8 cellular contexts compared by ENCODE assay signal in genomic region chr17:14297161-14297851, GRCh38. TPM values are rescaled to one million over a fixed set of nuclear protein-coding genes. Genes with fewer than 3 reads are reported as not detected.
DNase-seq lines count a peak whose midpoint lies in the region; ATAC-seq, FAIRE-seq and TF ChIP-seq lines count a peak whose summit lies in the region.

No MANE protein-coding gene starts in this region.

- no peaks in the 10 kb centered on the region for H3K9me3 Mint-ChIP-seq in Calu3 (ENCODE audit: low read depth, unreplicated experiment)

- peak overlapping the region; percentile 97 for H3K4me2 ChIP-seq in HepG2 (ENCODE audit: low read depth, low read length)

- peaks cover 14% of the 10 kb centered on the region for H3K36me3 Mint-ChIP-seq in Calu3 (ENCODE audit: insufficient read depth, unreplicated experiment)

- H3K27me3 ChIP-seq in brain microvascular endothelial cell (replicated peaks) (peaks cover 8% of the 10 kb centered on the region), HepG2 (ENCODE audit: control insufficient read depth in 1 of 2, insufficient read depth in 2 of 2, low read length in 2 of 2) (peaks cover 0 to 13% of the 10 kb centered on the region in 2 experiments; a peak in 3 of 5 replicates), thoracic aorta (replicated peaks; ENCODE audit: insufficient read depth) (peaks cover 31% of the 10 kb centered on the region)

- CTCF ChIA-PET in Calu3 (lab: Charles Lee) (interaction anchor here (0.6 to 0.7 kb wide), 5 partner anchors 9 to 405 kb away, joined by 3 to 6 read pairs (median 3); no protein-coding TSS in a partner anchor), HepG2 (lab: Yijun Ruan, JAX; ENCODE audit: low intra/inter-chr PET ratio, low total read pairs) (interaction anchor here (1.3 kb wide), 1 partner anchor 703 kb away, joined by 4 read pairs; no protein-coding TSS in a partner anchor)

- H3K27ac ChIP-seq in brain microvascular endothelial cell (no peak overlapping the region), HepG2 (ENCODE audit: extremely low read length, insufficient read depth, low read length) (no peak overlapping the region), thoracic aorta (no peak overlapping the region)

- H3K79me2 ChIP-seq in HepG2 (ENCODE audit: insufficient read depth, low read length): peaks cover 28% of the 10 kb centered on the region

- no peak overlapping the region for H3K27ac Mint-ChIP-seq in Calu3 (ENCODE audit: unreplicated experiment)

- TF ChIP-seq RAD21 in HepG2 (CRISPR knock-in tag; IDR thresholded peaks at IDR 0.05): peak; percentile 93

- peaks cover 13% of the 10 kb centered on the region for H3K4me1 ChIP-seq in HepG2 (ENCODE audit: insufficient read depth, low read length)
- peaks cover 26 to 46% of the 10 kb centered on the region in 2 donors for H3K4me1 ChIP-seq in thoracic aorta (ENCODE audit: control insufficient read depth in 1 of 2, low read depth in 2 of 2)

- 43% methylated on average over 20 of the region's 63 CpGs for WGBS in HepG2 (ENCODE audit: low lambda C conversion rate)

- peak overlapping the region; percentile 55 for H3K4me3 ChIP-seq in brain microvascular endothelial cell (ENCODE audit: low read depth, low read length)
- peak overlapping the region; percentile 59 to 82 (median 64) for H3K4me3 ChIP-seq in HepG2 (replicated peaks in 1 of 3; ENCODE audit: insufficient read depth in 1 of 3, low read depth in 2 of 3, low read length in 3 of 3)
- peak overlapping the region; percentile 53 for H3K4me3 ChIP-seq in thoracic aorta

- peak; percentile 55 for DNase-seq in Calu3
- DNase-seq in NCI-H226: peak; percentile 20
- DNase-seq in brain microvascular endothelial cell: no peak
- peak; percentile 48 for DNase-seq in HepG2 (ENCODE audit: low spot score)
- DNase-seq in thoracic aorta (ENCODE audit: low spot score): no peak

- in situ Hi-C loops in brain microvascular endothelial cell (cut with HindIII; ENCODE audit: low pct_ligation_motif_present, low sequenced_read_pairs): no loop called here
- in situ Hi-C loops in HepG2 (cut with HindIII; ENCODE audit: extremely low pct_ligation_motif_present, low pct_unique_long_range_greater_than_20kb): loop anchor here (5.0 kb wide), 1 partner anchor 705 kb away; no protein-coding TSS in a partner anchor

- peaks cover 5% of the 10 kb centered on the region; the same call in 1 of the 2 replicates for H4K20me1 ChIP-seq in HepG2 (ENCODE audit: insufficient read depth, low read length)

- TF ChIP-seq CTCF in Calu3 (IDR thresholded peaks at IDR 0.05; ENCODE audit: unreplicated experiment) (no peak), brain microvascular endothelial cell (IDR thresholded peaks at IDR 0.05; ENCODE audit: low read depth, low read length, missing control alignments) (peak; percentile 20), HepG2 (CRISPR knock-in tag; IDR thresholded peaks at IDR 0.05) (peak; percentile 87), thoracic aorta (IDR thresholded peaks at IDR 0.05) (no peak)

- peak overlapping the region; percentile 20 for H2AFZ ChIP-seq in HepG2 (ENCODE audit: low read length)

- intact Hi-C loops in Calu3 (cut with micrococcal nuclease; ENCODE audit: unreplicated experiment): no loop called here
- intact Hi-C loops in HepG2 (cut with micrococcal nuclease; ENCODE audit: unreplicated experiment): loop anchor here (5.0 kb wide), 2 partner anchors 90 to 230 kb away; partner anchors contain the start of gene COX10

- H3K4me1 Mint-ChIP-seq in Calu3 (ENCODE audit: low read depth, unreplicated experiment): peaks cover 12% of the 10 kb centered on the region

- TF ChIP-seq EP300 in HepG2 (IDR thresholded peaks at IDR 0.05; ENCODE audit: low read depth in 2 of 2, low read length in 2 of 2) (no peak), HepG2 (CRISPR knock-in tag; IDR thresholded peaks at IDR 0.05; ENCODE audit: borderline replicate concordance) (no peak)

- POLR2A ChIA-PET in HepG2 (lab: Yijun Ruan, JAX): interaction anchor here (1.0 to 14.0 kb wide), 6 partner anchors 12 to 228 kb away, joined by 3 to 288 read pairs (median 10); partner anchors contain the start of gene COX10

- H3K36me3 ChIP-seq in brain microvascular endothelial cell (replicated peaks): no peaks in the 10 kb centered on the region
- H3K36me3 ChIP-seq in HepG2 (replicated peaks in 1 of 2; ENCODE audit: control insufficient read depth in 1 of 2, insufficient read depth in 2 of 2, low read length in 2 of 2): no peaks in the 10 kb centered on the region
- no peaks in the 10 kb centered on the region for H3K36me3 ChIP-seq in thoracic aorta

- BruUV-seq in Calu3 (replicated peaks; lab: Mats Ljungman, UMichigan) (no TSS peak), HepG2 (replicated peaks; lab: Mats Ljungman, UMichigan) (no TSS peak)

- TF ChIP-seq POLR2A in HepG2 (IDR thresholded peaks at IDR 0.05; ENCODE audit: insufficient read depth in 1 of 2, low read depth in 2 of 2, low read length in 2 of 2): no peak

- peaks cover 67% of the 10 kb centered on the region for H3K27me3 Mint-ChIP-seq in Calu3 (ENCODE audit: unreplicated experiment)

- H3K9me3 ChIP-seq in HepG2 (ENCODE audit: low read length): no peaks in the 10 kb centered on the region
- H3K9me3 ChIP-seq in thoracic aorta: no peaks in the 10 kb centered on the region

- peak overlapping the region; percentile 58 for H3K9ac ChIP-seq in HepG2 (ENCODE audit: insufficient read depth, low read depth, low read length)

- no peak for FAIRE-seq in HepG2 (lab: Jason Lieb, UNC)

- H3K4me3 Mint-ChIP-seq in Calu3 (ENCODE audit: low read depth, unreplicated experiment): peak overlapping the region; percentile 57

- peak; percentile 58 for ATAC-seq in HepG2
- no peak for ATAC-seq in thoracic aorta (ENCODE audit: insufficient number of reproducible peaks, low FRiP score, low read depth)
- no peak for ATAC-seq in GM21526 (IDR thresholded peaks at IDR 0.05; ENCODE audit: low FRiP score, unreplicated experiment)
- no peak for ATAC-seq in GM19328 (IDR thresholded peaks at IDR 0.05; ENCODE audit: unreplicated experiment)
- no peak for ATAC-seq in GM18867 (IDR thresholded peaks at IDR 0.05; ENCODE audit: unreplicated experiment)

TF ChIP-seq in HepG2, 621 proteins besides CTCF, POLR2A, EP300 and RAD21 (continues in another document):
- TF ChIP-seq ATRX (CRISPR knock-in tag; IDR thresholded peaks at IDR 0.05; ENCODE audit: borderline replicate concordance): no peak
- TF ChIP-seq ZNF335 (CRISPR knock-in tag; IDR thresholded peaks at IDR 0.05): peak; percentile 98
- TF ChIP-seq EZH2 (conservative IDR thresholded peaks at IDR 0.05; ENCODE audit: low read depth, low read length): no peak
- TF ChIP-seq ZUFSP (CRISPR knock-in tag; IDR thresholded peaks at IDR 0.05; ENCODE audit: borderline replicate concordance): no peak
- peak; percentile 66 for TF ChIP-seq YY1 (IDR thresholded peaks at IDR 0.05; ENCODE audit: insufficient read depth, insufficient replicate concordance, low read depth, low read length)
- TF ChIP-seq ZNF3 (CRISPR knock-in tag; IDR thresholded peaks at IDR 0.05): no peak
- TF ChIP-seq ZNF333 (CRISPR knock-in tag; IDR thresholded peaks at IDR 0.05; ENCODE audit: borderline replicate concordance): 0 out of 2 replicates have a peak, but pooled peaks have one; percentile 37
- TF ChIP-seq ZNF782 (CRISPR knock-in tag; IDR thresholded peaks at IDR 0.05; ENCODE audit: borderline replicate concordance): peak; percentile 65
- no peak for TF ChIP-seq ZNF44 (CRISPR knock-in tag; IDR thresholded peaks at IDR 0.05)
- TF ChIP-seq POLR2AphosphoS2 (IDR thresholded peaks at IDR 0.05; ENCODE audit: low read depth, low read length): no peak
- no peak for TF ChIP-seq FOXM1 (CRISPR knock-in tag; IDR thresholded peaks at IDR 0.05)
- TF ChIP-seq SPEN (CRISPR knock-in tag; IDR thresholded peaks at IDR 0.05; ENCODE audit: low read depth): peak; percentile 62; the same call in 1 of the 2 replicates

RNA-seq across cellular contexts. Expression of gene HS3ST3B1, which starts 3.6 kb away (rescaled TPM):
- 0.78 and 0.80 TPM in 2 replicates for total RNA-seq in Calu3 (2022)
- 35.3 and 39.5 TPM in 2 replicates for total RNA-seq in HepG2 (2016; rRNA removed; fragmentation: Illumina TruSeq; extraction: Trizol)
- total RNA-seq in HepG2 (2016; cell fraction: cytosol; rRNA removed; fragmentation: Illumina TruSeq; extraction: Trizol; ENCODE audit: low read depth): 5.0 and 5.5 TPM in 2 replicates
- 33.5 and 37.1 TPM in 2 replicates for total RNA-seq in HepG2 (2016; cell fraction: insoluble cytoplasmic fraction; rRNA removed; fragmentation: Illumina TruSeq; extraction: Trizol)
- 21.9 and 24.5 TPM in 2 replicates for total RNA-seq in HepG2 (2016; cell fraction: membrane; rRNA removed; fragmentation: Illumina TruSeq; extraction: Trizol)
- 34.7 and 37.1 TPM in 2 replicates for total RNA-seq in HepG2 (2016; cell fraction: nucleus; rRNA removed; fragmentation: Illumina TruSeq; extraction: Trizol)
- 14.6 and 15.7 TPM in 2 replicates for polyA plus RNA-seq in HepG2 (2011; rRNA removed)
- 10.2 and 10.4 TPM in 2 replicates for polyA plus RNA-seq in HepG2 (2011; cell fraction: cytosol; rRNA removed)
- polyA plus RNA-seq in HepG2 (2011; cell fraction: nucleus; rRNA removed): 16.6 and 20.5 TPM in 2 replicates
- polyA plus RNA-seq in HepG2 (2012): 15.3 and 18.6 TPM in 2 replicates
- 1.9 and 2.3 TPM in 2 replicates for polyA plus RNA-seq in HepG2 (2016; cell fraction: cytosol; fragmentation: Illumina TruSeq; extraction: Trizol; ENCODE audit: low read depth)
- 19.7 and 21.9 TPM in 2 replicates for polyA plus RNA-seq in HepG2 (2016; cell fraction: insoluble cytoplasmic fraction; fragmentation: Illumina TruSeq; extraction: Trizol; ENCODE audit: low read depth)
- polyA plus RNA-seq in HepG2 (2016; cell fraction: membrane; fragmentation: Illumina TruSeq; extraction: Trizol; ENCODE audit: low read depth): 7.2 and 7.3 TPM in 2 replicates
- 39.2 and 41.9 TPM in 2 replicates for polyA plus RNA-seq in HepG2 (2016; cell fraction: nucleus; fragmentation: Illumina TruSeq; extraction: Trizol; ENCODE audit: insufficient read depth, low read depth)
- polyA minus RNA-seq in HepG2 (2011; rRNA and poly(A)+ RNA removed; ENCODE audit: low replicate concordance): 67.6 TPM in 1 of 2 replicates, not detected in the other
- polyA minus RNA-seq in HepG2 (2011; cell fraction: cytosol; rRNA and poly(A)+ RNA removed): 34.2 and 35.7 TPM in 2 replicates
- polyA minus RNA-seq in HepG2 (2011; cell fraction: nucleus; rRNA and poly(A)+ RNA removed): 25.6 and 26.4 TPM in 2 replicates
- 1 to 10 TPM; 2.7 to 4.8 TPM for total RNA-seq in thoracic aorta

Comparison
In these comparisons a context has a peak if more than half of its experiments do, and no peak if none do; other contexts are left out.
1. DNase-seq: peak in Calu3 (single experiment), NCI-H226 (single experiment) and HepG2 (single experiment); none in brain microvascular endothelial cell (single experiment) and thoracic aorta (single experiment).
2. CTCF ChIP-seq: peak in brain microvascular endothelial cell (single experiment) and HepG2 (single experiment); none in Calu3 (single experiment) and thoracic aorta (single experiment).
3. Peak in every context shown above with its lines, with median percentiles within 50 percentile points of each other: H3K4me3 ChIP-seq.